31 cellular contexts compared by ENCODE assay signal in the genomic region with DNA sequence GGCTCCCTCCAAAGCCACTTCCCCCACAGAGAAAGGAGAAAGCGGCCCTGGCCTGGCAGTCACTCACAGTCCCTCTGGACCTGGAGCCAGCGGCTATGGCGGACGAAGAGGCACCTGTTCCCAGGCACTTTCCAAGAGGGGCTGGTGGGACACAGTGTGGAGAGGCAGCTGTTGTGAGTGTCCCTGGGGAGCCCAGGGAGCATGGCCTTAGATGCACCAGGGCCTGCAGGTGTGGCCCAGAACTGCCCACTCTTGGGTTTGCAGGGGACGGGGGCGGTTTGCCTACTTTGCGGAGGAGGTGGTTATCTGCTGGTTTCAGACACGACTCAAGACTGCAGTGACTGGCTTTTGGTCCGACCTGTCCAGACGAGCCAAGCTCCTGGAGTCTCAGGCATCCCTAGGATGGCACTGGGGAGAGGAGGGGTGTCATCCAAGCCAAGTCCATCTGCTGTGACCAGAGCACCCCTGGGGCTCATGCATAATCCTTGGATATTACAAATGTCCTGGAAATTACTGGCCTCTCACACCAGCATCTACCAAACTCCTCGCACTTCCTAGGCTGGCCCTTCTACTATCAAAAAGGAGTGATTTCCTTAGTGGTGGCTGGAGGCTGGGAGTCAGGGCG. TPM values are rescaled to one million over a fixed set of nuclear protein-coding genes. Genes with fewer than 3 reads are reported as not detected.
DNase-seq lines count a peak whose midpoint lies in the region; ATAC-seq, FAIRE-seq and TF ChIP-seq lines count a peak whose summit lies in the region.
"Had no signal": no experiment of that assay in that cellular context is flagged by ENCODE, and none has a peak within 500 bp of the region (broad histone marks: within the 10 kb centered on the region; RNA-seq: fewer than 3 reads in every experiment).

No MANE protein-coding gene starts in this region.

- no peak overlapping the region for H3K4me2 ChIP-seq in H9 (ENCODE audit: insufficient read depth, insufficient read length, low read length)
- no peak overlapping the region for H3K4me2 ChIP-seq in neuronal stem cell (ENCODE audit: insufficient read depth, low read length, poor library complexity, severe bottlenecking)
- H3K4me2 ChIP-seq: hepatocyte had no signal

- POLR2A ChIA-PET in GM10248 (lab: Yijun Ruan, JAX), result no interaction called here

- H4K8ac ChIP-seq in H9 (replicated peaks; ENCODE audit: insufficient read length, low read depth, low read length) (no peak overlapping the region), neuronal stem cell (ENCODE audit: low read depth, low read length) (peak overlapping the region; percentile 52)

- no peak for TF ChIP-seq CTCF in C4-2B (conservative IDR thresholded peaks at IDR 0.05)
- TF ChIP-seq CTCF in H9 (conservative IDR thresholded peaks at IDR 0.05), result no peak
- no peak for TF ChIP-seq CTCF in chondrocyte (IDR thresholded peaks at IDR 0.05)
- no peak for TF ChIP-seq CTCF in GM10248 (IDR thresholded peaks at IDR 0.05; ENCODE audit: control extremely low read depth, extremely low read depth, low read depth, missing control alignments)

- no peak overlapping the region for H3T11ph ChIP-seq in H9 (ENCODE audit: low read length)

- H3K79me2 ChIP-seq in H9 (ENCODE audit: insufficient read depth, low read length), result peaks cover 84% of the 10 kb centered on the region

- H4K20me1 ChIP-seq in H9 (ENCODE audit: control insufficient read depth, insufficient read depth, insufficient read length), result peaks cover 2% of the 10 kb centered on the region

- H3K4me3 ChIP-seq in neuronal stem cell (ENCODE audit: low read length in 2 of 2) (peak overlapping the region in 1 of 2 donors; percentile 56), small intestine (ENCODE audit: low read depth in 1 of 2, low read length in 2 of 2) (no peak overlapping the region)
- H3K4me3 ChIP-seq: esophagus muscularis mucosa, hepatocyte, pancreas, right atrium auricular region, testis, uterus had no signal

- no peaks in the 10 kb centered on the region for H3K9me3 Mint-ChIP-seq in H9
- no peaks in the 10 kb centered on the region for H3K9me3 Mint-ChIP-seq in chondrocyte (ENCODE audit: low read depth)
- H3K9me3 Mint-ChIP-seq: activated naive CD8-positive, alpha-beta T cell treated with anti-CD3 and anti-CD28 coated beads for 36 hours; endodermal cell; naive B cell had no signal

- H2BK120ac ChIP-seq in H9 (ENCODE audit: low read depth, low read length, poor library complexity, severe bottlenecking) (no peak overlapping the region), neuronal stem cell (ENCODE audit: low read depth, low read length) (no peak overlapping the region)

- no peak overlapping the region for H2BK15ac ChIP-seq in H9 (ENCODE audit: low read depth, low read length)
- H2BK15ac ChIP-seq in neuronal stem cell (ENCODE audit: low read length), result no peak overlapping the region

- H3K27me3 ChIP-seq in H9 (ENCODE audit: insufficient read depth, low read length) (no peaks in the 10 kb centered on the region), neuronal stem cell (ENCODE audit: control insufficient read depth in 3 of 3, insufficient read depth in 3 of 3, low read depth in 1 of 3, low read length in 3 of 3) (peaks cover 0 to 2% (median 0%) of the 10 kb centered on the region in 3 experiments), small intestine (ENCODE audit: control insufficient read depth in 2 of 2, insufficient read depth in 2 of 2, low read length in 2 of 2) (no peaks in the 10 kb centered on the region)
- H3K27me3 ChIP-seq: esophagus muscularis mucosa, foreskin keratinocyte, hepatocyte, pancreas, right atrium auricular region, testis, uterus had no signal

- H3K9ac ChIP-seq in H9 (ENCODE audit: extremely low read depth, insufficient read length, low read length) (no peak overlapping the region), neuronal stem cell (ENCODE audit: low read depth, low read length, poor library complexity) (no peak overlapping the region)

- H2BK12ac ChIP-seq in H9 (ENCODE audit: insufficient read length, low read depth, low read length) (no peak overlapping the region), neuronal stem cell (ENCODE audit: low read length) (no peak overlapping the region)

- no peak for ATAC-seq in GM19467 (IDR thresholded peaks at IDR 0.05; ENCODE audit: unreplicated experiment)
- ATAC-seq: activated CD4-positive, alpha-beta T cell treated with anti-CD3 and anti-CD28 coated beads for 36 hours; activated CD8-positive, alpha-beta T cell treated with anti-CD3 and anti-CD28 coated beads, Interleukin-2, amount 10 ng/mL, durations not matched to agents 7 days and 5 days; foreskin keratinocyte; left lobe of liver; pancreas had no signal

- H3K23ac ChIP-seq in H9 (ENCODE audit: insufficient read length, low read depth, low read length) (no peak overlapping the region), neuronal stem cell (ENCODE audit: low read depth, low read length, poor library complexity) (peak overlapping the region; percentile 87)

- H3K18ac ChIP-seq in H9 (ENCODE audit: insufficient read length, low read depth, low read length), result no peak overlapping the region
- H3K18ac ChIP-seq in neuronal stem cell (ENCODE audit: low read length), result peak overlapping the region; percentile 76

- H3K14ac ChIP-seq in H9 (ENCODE audit: insufficient read depth, low read length) (no peak overlapping the region), neuronal stem cell (ENCODE audit: low read length) (peak overlapping the region; percentile 95)

- no CpG with 5 or more reads among the region's 12 CpGs for WGBS in H9 (ENCODE audit: extremely low coverage, insufficient read length, low lambda C conversion rate)
- WGBS in neuronal stem cell (ENCODE audit: extremely low coverage in 2 of 2, insufficient read length in 2 of 2, insufficient replicate concordance in 1 of 2), 2 donors, result no CpG with 5 or more reads among the region's 12 CpGs
- WGBS in small intestine, 3 donors, result 88 to 90% (median 88%) methylated on average over 12 of the region's 12 CpGs

- H4K91ac ChIP-seq in H9 (ENCODE audit: insufficient read length, low read depth, low read length) (no peak overlapping the region), neuronal stem cell (ENCODE audit: low read depth, low read length, poor library complexity) (no peak overlapping the region)

- no peak for FAIRE-seq in small intestine (lab: Jason Lieb, UNC)
- FAIRE-seq: pancreas had no signal

- peak overlapping the region in 2 of 3 experiments; percentile 68 to 96; a peak in 4 of 7 replicates for H3K27ac Mint-ChIP-seq in H9
- H3K27ac Mint-ChIP-seq in chondrocyte (ENCODE audit: unreplicated experiment), result no peak overlapping the region
- H3K27ac Mint-ChIP-seq: activated CD4-positive, alpha-beta T cell treated with anti-CD3 and anti-CD28 coated beads for 36 hours; activated CD8-positive, alpha-beta T cell treated with anti-CD3 and anti-CD28 coated beads, Interleukin-2, amount 10 ng/mL, durations not matched to agents 7 days and 5 days; activated naive CD8-positive, alpha-beta T cell treated with anti-CD3 and anti-CD28 coated beads for 36 hours; CD4-positive, CD25-positive, alpha-beta regulatory T cell had no signal

- H2BK5ac ChIP-seq in H9 (ENCODE audit: insufficient read length, low read length) (no peak overlapping the region), neuronal stem cell (ENCODE audit: low read length) (no peak overlapping the region)

- no peak overlapping the region for H4K5ac ChIP-seq in H9 (ENCODE audit: insufficient read length, low read depth, low read length)

- H3K4ac ChIP-seq in H9 (ENCODE audit: low read depth, low read length), result no peak overlapping the region
- H3K4ac ChIP-seq in neuronal stem cell (ENCODE audit: low read length), result no peak overlapping the region

- H3K4me1 Mint-ChIP-seq in H9, result peaks cover 77 to 89% of the 10 kb centered on the region in 2 experiments
- peaks cover 37% of the 10 kb centered on the region for H3K4me1 Mint-ChIP-seq in chondrocyte (ENCODE audit: low read depth)
- H3K4me1 Mint-ChIP-seq: activated CD4-positive, alpha-beta T cell treated with anti-CD3 and anti-CD28 coated beads for 36 hours; activated naive CD8-positive, alpha-beta T cell treated with anti-CD3 and anti-CD28 coated beads for 36 hours; CD4-positive, CD25-positive, alpha-beta regulatory T cell had no signal

- H3K56ac ChIP-seq in H9 (ENCODE audit: insufficient read length, low read depth, low read length), result no peak overlapping the region

- CTCF ChIA-PET in GM10248 (lab: Yijun Ruan, JAX), result no interaction called here

- H3K4me1 ChIP-seq in H9 (ENCODE audit: insufficient read depth, low read length), result peaks cover 22% of the 10 kb centered on the region; the same call in 1 of the 2 replicates
- peaks cover 0 to 12% of the 10 kb centered on the region in 2 donors for H3K4me1 ChIP-seq in neuronal stem cell (ENCODE audit: control insufficient read depth in 2 of 2, insufficient read depth in 1 of 2, low read depth in 1 of 2, low read length in 2 of 2)
- H3K4me1 ChIP-seq in small intestine (ENCODE audit: control insufficient read depth in 2 of 2, insufficient read depth in 1 of 2, low read depth in 1 of 2, low read length in 1 of 2), result peaks cover 3 to 4% of the 10 kb centered on the region in 2 donors

- peaks cover 30 to 58% (median 53%) of the 10 kb centered on the region in 3 experiments for H3K36me3 Mint-ChIP-seq in H9 (ENCODE audit: insufficient read depth in 1 of 3, low read depth in 3 of 3)
- no peaks in the 10 kb centered on the region for H3K36me3 Mint-ChIP-seq in chondrocyte (ENCODE audit: low read depth)
- H3K36me3 Mint-ChIP-seq: activated naive CD8-positive, alpha-beta T cell treated with anti-CD3 and anti-CD28 coated beads for 36 hours; CD4-positive, CD25-positive, alpha-beta regulatory T cell; naive B cell had no signal

- H3K27ac ChIP-seq in C4-2B (peak overlapping the region; percentile 16), H9 (ENCODE audit: insufficient read length, low read depth, low read length) (no peak overlapping the region), neuronal stem cell (replicated peaks; ENCODE audit: low read length) (no peak overlapping the region), small intestine (ENCODE audit: low read depth in 1 of 2, low read length in 1 of 2) (no peak overlapping the region)
- H3K27ac ChIP-seq: esophagus muscularis mucosa, foreskin keratinocyte, hepatocyte, pancreas, right atrium auricular region, testis, uterus had no signal

- H3K23me2 ChIP-seq in H9 (ENCODE audit: insufficient read length, low read depth, low read length, poor library complexity, severe bottlenecking), result no peaks in the 10 kb centered on the region

- H2AFZ ChIP-seq in H9 (ENCODE audit: low read length), result no peak overlapping the region
- no peak overlapping the region for H2AFZ ChIP-seq in neuronal stem cell (ENCODE audit: low read length)
- H2AFZ ChIP-seq: hepatocyte had no signal

- DNase-seq in H9 (no peak), chondrocyte (ENCODE audit: low spot score) (peak; percentile 80), neuronal stem cell (ENCODE audit: low spot score) (no peak), GM10248 (ENCODE audit: extremely low spot score) (no peak), NCI-H1694 (lab: John Stamatoyannopoulos, UW) (no peak), small intestine (no peak)
- DNase-seq: activated CD4-positive, alpha-beta T cell treated with anti-CD3 and anti-CD28 coated beads for 36 hours; activated CD8-positive, alpha-beta T cell treated with anti-CD3 and anti-CD28 coated beads, Interleukin-2, amount 10 ng/mL, durations not matched to agents 7 days and 5 days; activated effector memory CD4-positive, alpha-beta T cell treated with Interleukin-2 at 50 U/mL for 16 hours; activated naive CD8-positive, alpha-beta T cell treated with anti-CD3 and anti-CD28 coated beads for 36 hours; CD4-positive, CD25-positive, alpha-beta regulatory T cell; DMS153; endodermal cell; foreskin keratinocyte; Karpas-422; naive B cell; NCI-H1417 treated with DMSO at 0.1 percent for 48 hours; NCI-H2081 treated with DMSO at 0.1 percent for 48 hours; NCI-H774; stimulated activated naive CD4-positive, alpha-beta T cell; T-helper 2 cell; testis; uterus had no signal

- no peaks in the 10 kb centered on the region for H3K9me3 ChIP-seq in H9 (ENCODE audit: control insufficient read depth, low read depth, low read length)
- peaks cover 0 to 3% of the 10 kb centered on the region in 2 donors for H3K9me3 ChIP-seq in neuronal stem cell (replicated peaks in 1 of 2; ENCODE audit: control insufficient read depth in 2 of 2, insufficient read depth in 1 of 2, low read depth in 1 of 2, low read length in 2 of 2)
- no peaks in the 10 kb centered on the region for H3K9me3 ChIP-seq in small intestine (ENCODE audit: control insufficient read depth, low read depth)
- H3K9me3 ChIP-seq: esophagus muscularis mucosa, pancreas, right atrium auricular region, testis, uterus had no signal

- H3K4me3 Mint-ChIP-seq in H9 (no peak overlapping the region), chondrocyte (ENCODE audit: unreplicated experiment) (no peak overlapping the region)
- H3K4me3 Mint-ChIP-seq: activated CD4-positive, alpha-beta T cell treated with anti-CD3 and anti-CD28 coated beads for 36 hours; activated CD8-positive, alpha-beta T cell treated with anti-CD3 and anti-CD28 coated beads, Interleukin-2, amount 10 ng/mL, durations not matched to agents 7 days and 5 days; activated naive CD8-positive, alpha-beta T cell treated with anti-CD3 and anti-CD28 coated beads for 36 hours; CD4-positive, CD25-positive, alpha-beta regulatory T cell; endodermal cell; naive B cell had no signal

- H3K79me1 ChIP-seq in H9 (ENCODE audit: insufficient read depth, low read depth, low read length, poor library complexity, severe bottlenecking) (peaks cover 6% of the 10 kb centered on the region), neuronal stem cell (ENCODE audit: low read depth, low read length) (peaks cover 13% of the 10 kb centered on the region)

- no peaks in the 10 kb centered on the region; the same call in 1 of the 2 replicates for H3K27me3 Mint-ChIP-seq in H9 (ENCODE audit: low read depth)
- H3K27me3 Mint-ChIP-seq in chondrocyte (ENCODE audit: low read depth), result no peaks in the 10 kb centered on the region

- no peak overlapping the region for H2AK5ac ChIP-seq in H9 (ENCODE audit: insufficient read length, low read length)
- H2AK5ac ChIP-seq in neuronal stem cell (ENCODE audit: low read depth, low read length), result no peak overlapping the region

- H3K36me3 ChIP-seq in neuronal stem cell (replicated peaks in 1 of 2; ENCODE audit: control insufficient read depth in 2 of 2, insufficient read depth in 2 of 2, low read length in 2 of 2) (peaks cover 13 to 55% of the 10 kb centered on the region in 2 donors), small intestine (ENCODE audit: control insufficient read depth in 2 of 2, insufficient read depth in 2 of 2, low read length in 2 of 2) (no peaks in the 10 kb centered on the region)
- H3K36me3 ChIP-seq: pancreas, right atrium auricular region, uterus had no signal

- no peak overlapping the region for H2BK20ac ChIP-seq in H9 (ENCODE audit: low read depth, low read length, poor library complexity, severe bottlenecking)

RNA-seq across cellular contexts. Expression of gene CTBP2, which starts 18.4 kb away (rescaled TPM):
- 212 and 218 TPM in 2 replicates for total RNA-seq in H9 (2021)
- total RNA-seq in chondrocyte, result 62.6 to 90.6 TPM (median 86.4 TPM) in 3 replicates
- polyA plus RNA-seq in neuronal stem cell (2013, experiment 1 of 2), result 55.2 TPM
- polyA plus RNA-seq in neuronal stem cell (2013, experiment 2 of 2), result 52.9 TPM
- polyA plus RNA-seq in small intestine, result 10 to 100 TPM; 38.1 to 52.6 (median 45.6) TPM
- total RNA-seq: OCI-LY7 had no signal
